Comparison of ENCODE assay signal across 8 cellular contexts in the genomic region with DNA sequence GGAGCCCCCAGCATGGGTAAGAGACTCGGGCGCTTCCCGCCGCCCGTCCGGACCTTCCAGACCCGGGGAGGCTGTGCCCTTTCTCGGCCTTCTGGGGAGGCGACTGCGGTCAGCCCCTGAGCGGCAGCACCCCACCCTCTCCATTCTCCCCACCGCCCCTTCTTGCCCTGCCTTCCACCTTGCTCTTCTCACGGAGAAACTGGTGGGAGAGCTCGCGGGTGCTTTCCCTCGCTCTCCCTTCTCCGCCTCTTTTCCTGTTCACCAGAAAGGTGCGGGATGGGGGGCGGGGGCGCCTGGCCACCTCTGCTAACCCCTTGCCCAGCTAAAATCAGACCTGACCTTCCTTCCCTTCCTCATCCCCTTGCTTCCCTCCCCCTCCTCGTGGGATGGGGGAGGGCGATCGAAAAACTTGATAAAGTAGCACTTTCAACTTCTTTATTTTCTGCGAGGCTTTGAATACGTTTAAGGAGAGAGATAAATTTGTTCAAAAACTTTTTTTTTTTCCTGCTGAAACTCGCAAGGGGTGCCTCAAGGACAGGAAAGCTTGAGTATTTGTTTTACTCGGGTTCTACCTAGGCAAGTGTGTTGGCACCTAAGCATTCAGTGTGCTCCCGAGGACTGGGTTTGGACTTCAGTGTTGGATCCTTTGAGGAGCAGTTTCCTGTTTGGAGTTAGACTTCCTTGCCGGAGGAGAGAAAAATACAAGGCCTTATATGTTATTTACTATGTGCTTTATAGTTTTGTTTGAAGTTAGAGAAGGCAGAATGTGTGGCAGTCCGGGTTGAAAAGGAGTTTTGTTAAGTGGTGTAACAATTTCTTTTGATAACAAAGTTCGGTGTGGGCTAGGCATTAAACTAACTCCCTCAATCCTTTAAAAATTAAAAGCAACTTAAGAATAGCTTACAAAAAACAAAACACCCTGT. TPM values are rescaled to one million over a fixed set of nuclear protein-coding genes. Genes with fewer than 3 reads are reported as not detected.
DNase-seq lines count a peak whose midpoint lies in the region; ATAC-seq and TF ChIP-seq lines count a peak whose summit lies in the region.

No MANE protein-coding gene starts in this region.

- POLR2A ChIA-PET in activated B cell treated with CpG ODN at 0.5 μM for 24 hours (lab: Charles Lee) = interaction anchor here (0.6 to 2.4 kb wide), 16 partner anchors 10 to 236 kb away, joined by 3 to 28 read pairs (median 8); no protein-coding TSS in a partner anchor

- DNase-seq in EL = peak; percentile 42
- DNase-seq in KG1 (lab: John Stamatoyannopoulos, UW) = peak; percentile 68
- DNase-seq in activated B cell treated with CpG ODN at 0.5 μM for 24 hours = no peak
- DNase-seq in foreskin melanocyte = peak; percentile 26
- DNase-seq in omental fat pad (ENCODE audit: low spot score) = no peak
- no peak for DNase-seq in cerebellar nuclear complex (lab: John Stamatoyannopoulos, UW)
- DNase-seq in activated gamma-delta T cell treated with Interleukin-2 at 50 U/mL for 16 hours = no peak

- H3K36me3 Mint-ChIP-seq in activated B cell treated with CpG ODN at 0.5 μM for 24 hours (ENCODE audit: low read depth) = peaks cover 6% of the 10 kb centered on the region

- TF ChIP-seq CTCF in activated B cell treated with CpG ODN at 0.5 μM for 24 hours (IDR thresholded peaks at IDR 0.05) (no peak), omental fat pad (IDR thresholded peaks at IDR 0.05) (no peak)

- peak overlapping the region; percentile 97 for H3K27ac Mint-ChIP-seq in activated B cell treated with CpG ODN at 0.5 μM for 24 hours

- peaks cover 51% of the 10 kb centered on the region for H3K4me1 Mint-ChIP-seq in activated B cell treated with CpG ODN at 0.5 μM for 24 hours

- no peaks in the 10 kb centered on the region for H3K27me3 Mint-ChIP-seq in activated B cell treated with CpG ODN at 0.5 μM for 24 hours

- peak; percentile 39 for ATAC-seq in GM21526 (IDR thresholded peaks at IDR 0.05; ENCODE audit: low FRiP score, unreplicated experiment)
- no peak for ATAC-seq in activated B cell treated with CpG ODN at 0.5 μM for 24 hours (ENCODE audit: low read depth)
- ATAC-seq in omental fat pad (ENCODE audit: low FRiP score) = peak; percentile 69

- intact Hi-C loops in activated B cell treated with CpG ODN at 0.5 μM for 24 hours (cut with micrococcal nuclease) = loop anchor here (5.0 kb wide), 1 partner anchor 236 kb away; no protein-coding TSS in a partner anchor

- peak overlapping the region; percentile 90 for H3K4me3 Mint-ChIP-seq in activated B cell treated with CpG ODN at 0.5 μM for 24 hours

- CTCF ChIA-PET in activated B cell treated with CpG ODN at 0.5 μM for 24 hours (lab: Charles Lee) = interaction anchor here (1.4 to 3.0 kb wide), 2 partner anchors 64 to 153 kb away, joined by 4 to 21 read pairs; no protein-coding TSS in a partner anchor

- H3K9me3 Mint-ChIP-seq in activated B cell treated with CpG ODN at 0.5 μM for 24 hours = no peaks in the 10 kb centered on the region

RNA-seq across cellular contexts. Expression of a gene that starts 0.9 kb away (rescaled TPM):
- 31.1 and 34.1 TPM in 2 replicates for total RNA-seq in activated B cell treated with CpG ODN at 0.5 μM for 24 hours
- 10 to 100 TPM; 21.1 to 27.3 (median 22.9) TPM for total RNA-seq in omental fat pad

Comparison
In these comparisons a context has a peak if more than half of its experiments do, and no peak if none do; other contexts are left out.
1. DNase-seq: peak in EL (single experiment), KG1 (single experiment) and foreskin melanocyte (single experiment); none in activated B cell treated with CpG ODN at 0.5 μM for 24 hours (single experiment), omental fat pad (single experiment), cerebellar nuclear complex (0 of 2) and activated gamma-delta T cell treated with Interleukin-2 at 50 U/mL for 16 hours (single experiment).